In the genomic region with DNA sequence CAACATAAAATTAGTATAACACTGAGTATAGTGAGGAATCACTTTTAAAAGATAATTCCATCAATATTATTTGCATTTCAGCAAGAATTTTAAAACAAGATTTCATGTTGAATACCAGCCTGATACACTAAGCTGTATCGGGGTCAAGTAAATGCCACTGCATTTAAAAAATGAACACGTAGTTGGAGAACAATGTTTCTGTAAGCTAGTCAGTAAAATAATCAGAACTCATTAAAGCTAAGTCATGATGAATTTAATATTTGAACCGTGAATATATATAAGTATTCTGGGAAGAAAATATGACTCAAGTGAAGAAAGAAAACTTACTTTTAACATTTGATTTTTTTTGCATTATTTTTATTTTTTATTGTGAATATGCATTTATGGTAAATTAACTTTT, we compare ENCODE assay signal across 18 cellular contexts.
DNase-seq lines count a peak whose midpoint lies in the region; ATAC-seq and TF ChIP-seq lines count a peak whose summit lies in the region.
"Had no signal": no experiment of that assay in that cellular context is flagged by ENCODE, and none has a peak within 500 bp of the region (broad histone marks: within the 10 kb centered on the region; RNA-seq: fewer than 3 reads in every experiment).

No MANE protein-coding gene starts in this region.

- no peak for ATAC-seq in GM21526 (IDR thresholded peaks at IDR 0.05; ENCODE audit: low FRiP score, unreplicated experiment)
- ATAC-seq: GM23338, K562 had no signal

- 47% methylated on average over 3 of the region's 3 CpGs for WGBS in esophagus muscularis mucosa

- TF ChIP-seq CTCF in HFFc6 (IDR thresholded peaks at IDR 0.05) (no peak), esophagus muscularis mucosa (IDR thresholded peaks at IDR 0.05) (no peak)

- H3K4me3 Mint-ChIP-seq in HFFc6, result no peak overlapping the region; the same call in 1 of the 2 replicates
- H3K4me3 Mint-ChIP-seq: CD14-positive monocyte; CD4-positive, alpha-beta memory T cell; GM23338 had no signal

- H3K27me3 Mint-ChIP-seq in HFFc6 (ENCODE audit: insufficient read depth), result no peaks in the 10 kb centered on the region
- H3K27me3 Mint-ChIP-seq: CD4-positive, alpha-beta memory T cell had no signal

- H3K36me3 Mint-ChIP-seq in HFFc6 (ENCODE audit: low read depth), result peaks cover 3% of the 10 kb centered on the region
- H3K36me3 Mint-ChIP-seq: CD14-positive monocyte; CD4-positive, alpha-beta memory T cell had no signal

- peaks cover 21% of the 10 kb centered on the region; the same call in 1 of the 2 replicates for H3K4me1 Mint-ChIP-seq in HFFc6 (ENCODE audit: low read depth)
- H3K4me1 Mint-ChIP-seq: CD14-positive monocyte; CD4-positive, alpha-beta memory T cell; GM23338 had no signal

- TF ChIP-seq POLR2A in esophagus muscularis mucosa (IDR thresholded peaks at IDR 0.05; ENCODE audit: low read depth), result no peak

- H3K27ac ChIP-seq in esophagus muscularis mucosa (replicated peaks in 1 of 4), result no peak overlapping the region
- H3K27ac ChIP-seq: BLaER1 had no signal

- H3K36me3 ChIP-seq in esophagus muscularis mucosa, result no peaks in the 10 kb centered on the region
- H3K36me3 ChIP-seq: BLaER1 had no signal

- no peak for TF ChIP-seq EP300 in esophagus muscularis mucosa (IDR thresholded peaks at IDR 0.05)

- DNase-seq in HFFc6 (peak; percentile 68), amniotic stem cell (lab: John Stamatoyannopoulos, UW) (peak; percentile 56), iris pigment epithelial cell (ENCODE audit: low read depth) (peak; percentile 20), NCI-H510A (lab: John Stamatoyannopoulos, UW) (no peak), esophagus muscularis mucosa (ENCODE audit: extremely low spot score) (no peak)
- no peak for DNase-seq in activated CD4-positive, CD25-positive, alpha-beta regulatory T cell (lab: John Stamatoyannopoulos, UW)
- DNase-seq: ACHN; AML-193; CD4-positive, alpha-beta memory T cell; DMS79 treated with DMSO at 0.1 percent for 48 hours; EL; HCEC 1CT; IMR-90 had no signal

- no peak overlapping the region for H3K4me3 ChIP-seq in esophagus muscularis mucosa
- H3K4me3 ChIP-seq: BLaER1, GM23338, K562 had no signal

- intact Hi-C loops in esophagus muscularis mucosa (cut with DNase I), result no loop called here

- H3K9me3 ChIP-seq in esophagus muscularis mucosa, result peaks cover 0 to 4% (median 0%) of the 10 kb centered on the region in 4 donors

- H3K4me1 ChIP-seq in esophagus muscularis mucosa, result peaks cover 0 to 4% (median under 1%) of the 10 kb centered on the region in 4 donors

- no peaks in the 10 kb centered on the region for H3K27me3 ChIP-seq in esophagus muscularis mucosa
- H3K27me3 ChIP-seq: BLaER1 had no signal

- peaks cover 15% of the 10 kb centered on the region for H3K9me3 Mint-ChIP-seq in HFFc6

- peak overlapping the region; percentile 20; the same call in 1 of the 2 replicates for H3K27ac Mint-ChIP-seq in HFFc6
- H3K27ac Mint-ChIP-seq: CD14-positive monocyte; CD4-positive, alpha-beta memory T cell; GM23338 had no signal

Comparison
In these comparisons a context has a peak if more than half of its experiments do, and no peak if none do; other contexts are left out.
1. DNase-seq: peak in HFFc6 (single experiment), amniotic stem cell (single experiment) and iris pigment epithelial cell (single experiment); none in NCI-H510A (single experiment), esophagus muscularis mucosa (single experiment) and activated CD4-positive, CD25-positive, alpha-beta regulatory T cell (0 of 4).